Comparison of ENCODE assay signal across 1 cellular context in the genomic region with DNA sequence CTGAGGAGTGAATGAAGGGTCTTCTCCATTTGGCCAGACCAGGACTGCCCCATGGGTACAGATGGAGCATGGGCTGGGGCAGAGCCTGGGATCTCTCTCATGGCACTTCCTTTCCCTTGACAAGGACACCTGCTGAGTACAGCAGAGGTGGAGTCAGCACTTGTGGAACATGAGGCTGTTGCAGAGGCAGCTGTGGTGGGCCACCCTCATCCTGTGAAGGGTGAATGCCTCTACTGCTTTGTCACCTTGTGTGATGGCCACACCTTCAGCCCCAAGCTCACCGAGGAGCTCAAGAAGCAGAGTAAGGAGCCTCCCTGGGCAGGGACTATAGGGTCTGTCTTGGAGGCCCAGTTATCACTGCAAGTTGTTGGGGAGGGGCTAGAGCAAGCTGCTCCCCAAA.
TF ChIP-seq lines count a peak whose summit lies in the region.

No MANE protein-coding gene starts in this region.

TF ChIP-seq in IMR-90, 13 proteins besides CTCF, POLR2A, EP300 and RAD21:
- TF ChIP-seq MAZ (IDR thresholded peaks at IDR 0.05; ENCODE audit: borderline replicate concordance, low read depth, low read length) (no peak), CHD1 (IDR thresholded peaks at IDR 0.05; ENCODE audit: low read depth, low read length) (no peak), MAFK (IDR thresholded peaks at IDR 0.05; ENCODE audit: low read depth, low read length) (no peak), RCOR1 (IDR thresholded peaks at IDR 0.05; ENCODE audit: insufficient replicate concordance, low read length) (no peak), MXI1 (IDR thresholded peaks at IDR 0.05; ENCODE audit: borderline replicate concordance, low read depth, low read length) (no peak), BHLHE40 (IDR thresholded peaks at IDR 0.05; ENCODE audit: low read depth, low read length) (no peak), CEBPB (IDR thresholded peaks at IDR 0.05; ENCODE audit: low read depth, low read length) (no peak), SMC3 (IDR thresholded peaks at IDR 0.05; ENCODE audit: low read depth, low read length) (no peak), NFE2L2 (IDR thresholded peaks at IDR 0.05; ENCODE audit: low read depth, low read length) (no peak), FOS (IDR thresholded peaks at IDR 0.05; ENCODE audit: low read depth, low read length) (no peak), RFX5 (IDR thresholded peaks at IDR 0.05; ENCODE audit: low read depth, low read length) (no peak)
- TF ChIP-seq, protein P1, sequence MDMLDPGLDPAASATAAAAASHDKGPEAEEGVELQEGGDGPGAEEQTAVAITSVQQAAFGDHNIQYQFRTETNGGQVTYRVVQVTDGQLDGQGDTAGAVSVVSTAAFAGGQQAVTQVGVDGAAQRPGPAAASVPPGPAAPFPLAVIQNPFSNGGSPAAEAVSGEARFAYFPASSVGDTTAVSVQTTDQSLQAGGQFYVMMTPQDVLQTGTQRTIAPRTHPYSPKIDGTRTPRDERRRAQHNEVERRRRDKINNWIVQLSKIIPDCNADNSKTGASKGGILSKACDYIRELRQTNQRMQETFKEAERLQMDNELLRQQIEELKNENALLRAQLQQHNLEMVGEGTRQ (IDR thresholded peaks at IDR 0.05; ENCODE audit: low read depth, low read length): no peak
- TF ChIP-seq, protein P2, sequence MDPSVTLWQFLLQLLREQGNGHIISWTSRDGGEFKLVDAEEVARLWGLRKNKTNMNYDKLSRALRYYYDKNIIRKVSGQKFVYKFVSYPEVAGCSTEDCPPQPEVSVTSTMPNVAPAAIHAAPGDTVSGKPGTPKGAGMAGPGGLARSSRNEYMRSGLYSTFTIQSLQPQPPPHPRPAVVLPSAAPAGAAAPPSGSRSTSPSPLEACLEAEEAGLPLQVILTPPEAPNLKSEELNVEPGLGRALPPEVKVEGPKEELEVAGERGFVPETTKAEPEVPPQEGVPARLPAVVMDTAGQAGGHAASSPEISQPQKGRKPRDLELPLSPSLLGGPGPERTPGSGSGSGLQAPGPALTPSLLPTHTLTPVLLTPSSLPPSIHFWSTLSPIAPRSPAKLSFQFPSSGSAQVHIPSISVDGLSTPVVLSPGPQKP (IDR thresholded peaks at IDR 0.05; ENCODE audit: borderline replicate concordance, low read depth, low read length): no peak
